In the genomic region with DNA sequence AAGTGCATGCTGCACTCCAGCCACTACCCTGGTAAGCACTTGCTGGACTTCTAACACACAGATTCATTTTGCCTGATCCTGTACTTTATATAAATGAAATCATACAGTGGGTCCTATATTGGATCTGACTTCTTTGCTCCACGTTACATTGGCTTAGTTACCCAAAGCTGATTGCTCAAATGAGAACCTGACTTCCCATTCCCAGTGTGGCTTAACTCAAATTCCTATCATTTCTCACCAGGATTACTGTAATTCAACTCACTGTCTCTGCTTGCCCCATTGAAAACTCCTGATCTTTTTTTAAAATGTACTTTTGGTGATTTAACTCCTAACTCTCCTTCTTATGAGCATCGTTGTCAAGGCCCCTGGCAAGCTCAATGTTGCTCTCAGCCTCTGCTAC, we compare ENCODE assay signal across 21 cellular contexts. TPM values are rescaled to one million over a fixed set of nuclear protein-coding genes. Genes with fewer than 3 reads are reported as not detected.
DNase-seq lines count a peak whose midpoint lies in the region; ATAC-seq and TF ChIP-seq lines count a peak whose summit lies in the region.
"Had no signal": no experiment of that assay in that cellular context is flagged by ENCODE, and none has a peak within 500 bp of the region (broad histone marks: within the 10 kb centered on the region; RNA-seq: fewer than 3 reads in every experiment).

No MANE protein-coding gene starts in this region.

- intact Hi-C loops in activated CD4-positive, alpha-beta T cell treated with anti-CD3 and anti-CD28 coated beads, Interleukin-2, amount 10 ng/mL, durations not matched to agents 24 days and 14 days (cut with micrococcal nuclease), result no loop called here
- intact Hi-C loops in CD8-positive, alpha-beta T cell (cut with DNase I, micrococcal nuclease), result loop anchor here in 1 of 2 experiments (10.0 kb wide), 1 partner anchor 1956 kb away; a partner anchor contains a TSS
- intact Hi-C loops in posterior cingulate gyrus (cut with DNase I), result no loop called here

- H3K27me3 ChIP-seq in CD8-positive, alpha-beta T cell (ENCODE audit: insufficient read depth, low read length), result no peaks in the 10 kb centered on the region
- H3K27me3 ChIP-seq: esophagus squamous epithelium had no signal

- no peak for TF ChIP-seq CTCF in CD8-positive, alpha-beta T cell (IDR thresholded peaks at IDR 0.05)

- H3K36me3 ChIP-seq in CD8-positive, alpha-beta T cell (ENCODE audit: insufficient read depth, low read length), result no peaks in the 10 kb centered on the region
- H3K36me3 ChIP-seq: esophagus squamous epithelium, tibial artery had no signal

- CTCF ChIA-PET in CD8-positive, alpha-beta T cell (lab: Charles Lee), result interaction anchor here (1.0 to 6.4 kb wide), 5 partner anchors 13 to 165 kb away, joined by 3 to 69 read pairs (median 16); a partner anchor contains a TSS

- ATAC-seq in CD8-positive, alpha-beta T cell, result no peak
- no peak for ATAC-seq in naive thymus-derived CD8-positive, alpha-beta T cell
- ATAC-seq: Panc1, psoas muscle had no signal

- H3K4me3 Mint-ChIP-seq in activated CD4-positive, alpha-beta T cell treated with anti-CD3 and anti-CD28 coated beads, Interleukin-2, amount 10 ng/mL, durations not matched to agents 24 days and 14 days, result peak overlapping the region; percentile 90
- H3K4me3 Mint-ChIP-seq in CD8-positive, alpha-beta T cell, result peak overlapping the region; percentile 75
- peak overlapping the region; percentile 89 for H3K4me3 Mint-ChIP-seq in activated naive CD8-positive, alpha-beta T cell
- H3K4me3 Mint-ChIP-seq in naive thymus-derived CD8-positive, alpha-beta T cell, result peak overlapping the region; percentile 74 to 98 (median 88)
- H3K4me3 Mint-ChIP-seq: H9, nephron progenitor cell had no signal

- no peaks in the 10 kb centered on the region for H3K9me3 ChIP-seq in CD8-positive, alpha-beta T cell (ENCODE audit: low read length)
- H3K9me3 ChIP-seq: esophagus squamous epithelium, psoas muscle, tibial artery had no signal

- POLR2A ChIA-PET in CD8-positive, alpha-beta T cell (lab: Charles Lee), result interaction anchor here (0.8 to 3.6 kb wide), 2 partner anchors 13 to 34 kb away, joined by 3 to 31 read pairs; a partner anchor contains a TSS
- POLR2A ChIA-PET in naive thymus-derived CD8-positive, alpha-beta T cell (lab: Charles Lee), result interaction anchor here (0.6 to 7.1 kb wide), 4 partner anchors 11 to 179 kb away, joined by 3 to 61 read pairs (median 4); a partner anchor contains a TSS

- peaks cover 2% of the 10 kb centered on the region for H3K9me3 Mint-ChIP-seq in activated CD4-positive, alpha-beta T cell treated with anti-CD3 and anti-CD28 coated beads, Interleukin-2, amount 10 ng/mL, durations not matched to agents 24 days and 14 days
- H3K9me3 Mint-ChIP-seq in CD8-positive, alpha-beta T cell, result peaks cover 1% of the 10 kb centered on the region
- H3K9me3 Mint-ChIP-seq in activated naive CD8-positive, alpha-beta T cell (ENCODE audit: low read depth), result peaks cover 2% of the 10 kb centered on the region
- peaks cover 0 to 2% (median 0%) of the 10 kb centered on the region in 9 donors for H3K9me3 Mint-ChIP-seq in naive thymus-derived CD8-positive, alpha-beta T cell

- peak overlapping the region; percentile 85 for H3K27ac Mint-ChIP-seq in activated CD4-positive, alpha-beta T cell treated with anti-CD3 and anti-CD28 coated beads, Interleukin-2, amount 10 ng/mL, durations not matched to agents 24 days and 14 days
- peak overlapping the region; percentile 79 for H3K27ac Mint-ChIP-seq in CD8-positive, alpha-beta T cell
- peak overlapping the region; percentile 84 for H3K27ac Mint-ChIP-seq in activated naive CD8-positive, alpha-beta T cell
- H3K27ac Mint-ChIP-seq in naive thymus-derived CD8-positive, alpha-beta T cell, result peak overlapping the region; percentile 67 to 98 (median 86)
- H3K27ac Mint-ChIP-seq: H9, nephron progenitor cell had no signal

- peaks cover 69% of the 10 kb centered on the region for H3K4me1 Mint-ChIP-seq in activated CD4-positive, alpha-beta T cell treated with anti-CD3 and anti-CD28 coated beads, Interleukin-2, amount 10 ng/mL, durations not matched to agents 24 days and 14 days
- peaks cover 57% of the 10 kb centered on the region for H3K4me1 Mint-ChIP-seq in CD8-positive, alpha-beta T cell (ENCODE audit: low read depth)
- peaks cover 69% of the 10 kb centered on the region for H3K4me1 Mint-ChIP-seq in activated naive CD8-positive, alpha-beta T cell (ENCODE audit: low read depth)
- peaks cover 28 to 78% (median 58%) of the 10 kb centered on the region in 4 donors for H3K4me1 Mint-ChIP-seq in naive thymus-derived CD8-positive, alpha-beta T cell
- H3K4me1 Mint-ChIP-seq: H9 had no signal

- H3K36me3 Mint-ChIP-seq in activated CD4-positive, alpha-beta T cell treated with anti-CD3 and anti-CD28 coated beads, Interleukin-2, amount 10 ng/mL, durations not matched to agents 24 days and 14 days (ENCODE audit: low read depth), result peaks cover 30% of the 10 kb centered on the region
- peaks cover 7% of the 10 kb centered on the region for H3K36me3 Mint-ChIP-seq in CD8-positive, alpha-beta T cell
- H3K36me3 Mint-ChIP-seq in activated naive CD8-positive, alpha-beta T cell, result peaks cover 15% of the 10 kb centered on the region
- peaks cover 0 to 13% (median 0%) of the 10 kb centered on the region in 3 donors for H3K36me3 Mint-ChIP-seq in naive thymus-derived CD8-positive, alpha-beta T cell

- H3K27me3 Mint-ChIP-seq in activated CD4-positive, alpha-beta T cell treated with anti-CD3 and anti-CD28 coated beads, Interleukin-2, amount 10 ng/mL, durations not matched to agents 24 days and 14 days, result no peaks in the 10 kb centered on the region
- no peaks in the 10 kb centered on the region for H3K27me3 Mint-ChIP-seq in CD8-positive, alpha-beta T cell (ENCODE audit: low read depth)
- H3K27me3 Mint-ChIP-seq in activated naive CD8-positive, alpha-beta T cell, result no peaks in the 10 kb centered on the region
- no peaks in the 10 kb centered on the region for H3K27me3 Mint-ChIP-seq in naive thymus-derived CD8-positive, alpha-beta T cell

- no peak overlapping the region for H3K27ac ChIP-seq in CD8-positive, alpha-beta T cell (ENCODE audit: low read depth, low read length)
- H3K27ac ChIP-seq: esophagus squamous epithelium, psoas muscle, tibial artery had no signal

- peaks cover 50% of the 10 kb centered on the region for H3K4me1 ChIP-seq in CD8-positive, alpha-beta T cell (ENCODE audit: insufficient read depth, low read length)

- H3K4me3 ChIP-seq in CD8-positive, alpha-beta T cell (ENCODE audit: low read depth, low read length), result no peak overlapping the region
- H3K4me3 ChIP-seq: esophagus squamous epithelium, tibial artery had no signal

- no peak for DNase-seq in activated CD4-positive, alpha-beta T cell treated with anti-CD3 and anti-CD28 coated beads, Interleukin-2, amount 10 ng/mL, durations not matched to agents 24 days and 14 days
- DNase-seq in activated CD4-positive, alpha-beta T cell treated with anti-CD3 and anti-CD28 coated beads for 48 hours, result no peak
- no peak for DNase-seq in CD8-positive, alpha-beta T cell
- DNase-seq in naive thymus-derived CD8-positive, alpha-beta T cell, result no peak
- DNase-seq in posterior cingulate gyrus, result no peak
- DNase-seq in foreskin melanocyte, result no peak
- no peak for DNase-seq in LoVo (ENCODE audit: low spot score)
- DNase-seq: C1 segment of cervical spinal cord; DMS79 treated with DMSO at 0.1 percent for 48 hours; effector CD4-positive, alpha-beta T cell; esophagus squamous epithelium; H9; NCI-H1417; NCI-H2171 treated with DMSO at 0.1 percent for 48 hours; nephron progenitor cell; psoas muscle; SK-N-SH; tibial artery had no signal

RNA-seq across cellular contexts. Expression of a gene that starts 1.4 kb away (rescaled TPM):
- 2.0 and 2.4 TPM in 2 replicates for total RNA-seq in activated CD4-positive, alpha-beta T cell treated with anti-CD3 and anti-CD28 coated beads, Interleukin-2, amount 10 ng/mL, durations not matched to agents 24 days and 14 days
- 1 to 10 TPM; 1.8 to 2.1 TPM for total RNA-seq in CD8-positive, alpha-beta T cell
- 1 to 10 TPM; 4.3 to 5.2 TPM for total RNA-seq in naive thymus-derived CD8-positive, alpha-beta T cell
- 10 to 100 TPM in 1 of 3 donors, 1 to 10 TPM in 2; 4.0 to 11.1 (median 6.5) TPM for polyA plus RNA-seq in naive thymus-derived CD8-positive, alpha-beta T cell
- total RNA-seq: H9 had no signal

RNA-seq across cellular contexts. Expression of a gene that starts 13.3 kb away (rescaled TPM):
- total RNA-seq in activated CD4-positive, alpha-beta T cell treated with anti-CD3 and anti-CD28 coated beads, Interleukin-2, amount 10 ng/mL, durations not matched to agents 24 days and 14 days, result 6.4 and 6.9 TPM in 2 replicates
- 1 to 10 TPM; 3.0 to 4.0 TPM for total RNA-seq in CD8-positive, alpha-beta T cell
- total RNA-seq in naive thymus-derived CD8-positive, alpha-beta T cell, result 1 to 10 TPM; 3.0 to 3.4 TPM
- polyA plus RNA-seq in naive thymus-derived CD8-positive, alpha-beta T cell, result 1 to 10 TPM; 4.5 to 7.3 (median 4.6) TPM
- total RNA-seq: LHCN-M2 had no signal

RNA-seq across cellular contexts. Expression of a gene that starts 38.2 kb away (rescaled TPM):
- 22.1 and 23.0 TPM in 2 replicates for total RNA-seq in activated CD4-positive, alpha-beta T cell treated with anti-CD3 and anti-CD28 coated beads, Interleukin-2, amount 10 ng/mL, durations not matched to agents 24 days and 14 days
- total RNA-seq in CD8-positive, alpha-beta T cell, result 10 to 100 TPM; 25.8 to 28.8 TPM
- total RNA-seq in naive thymus-derived CD8-positive, alpha-beta T cell, result 10 to 100 TPM; 39.5 to 42.7 TPM
- polyA plus RNA-seq in naive thymus-derived CD8-positive, alpha-beta T cell, result 10 to 100 TPM; 10.3 to 15.5 (median 15.2) TPM
